Comparison of ENCODE assay signal across 8 cellular contexts in genomic region chr21:15732996-15733329, GRCh38. TPM values are rescaled to one million over a fixed set of nuclear protein-coding genes. Genes with fewer than 3 reads are reported as not detected.
DNase-seq lines count a peak whose midpoint lies in the region; ATAC-seq, FAIRE-seq and TF ChIP-seq lines count a peak whose summit lies in the region.

No MANE protein-coding gene starts in this region.

- no peak for TF ChIP-seq POLR2A in A549 (IDR thresholded peaks at IDR 0.05; ENCODE audit: low read length)

- H3K27ac ChIP-seq in A549: peak overlapping the region; percentile 48 to 98; a peak in 5 of 6 replicates
- no peak overlapping the region for H3K27ac ChIP-seq in H9 (ENCODE audit: insufficient read length, low read depth, low read length)
- no peak overlapping the region for H3K27ac ChIP-seq in mesenchymal stem cell (ENCODE audit: low read length, poor library complexity, severe bottlenecking)

- H4K91ac ChIP-seq in H9 (ENCODE audit: insufficient read length, low read depth, low read length): no peak overlapping the region
- H4K91ac ChIP-seq in mesenchymal stem cell (ENCODE audit: low read length): no peak overlapping the region

- no peak for FAIRE-seq in A549 (lab: Jason Lieb, UNC)

- H2BK15ac ChIP-seq in H9 (ENCODE audit: low read depth, low read length) (no peak overlapping the region), mesenchymal stem cell (ENCODE audit: low read depth, poor library complexity, severe bottlenecking) (no peak overlapping the region)

- H3K56ac ChIP-seq in H9 (ENCODE audit: insufficient read length, low read depth, low read length): no peak overlapping the region

- H3K4me1 ChIP-seq in A549 (peaks cover 43% of the 10 kb centered on the region; the same call in 2 of the 3 replicates), H9 (ENCODE audit: insufficient read depth, low read length) (no peaks in the 10 kb centered on the region; the same call in 1 of the 2 replicates), mesenchymal stem cell (ENCODE audit: control insufficient read depth, insufficient read depth, low read depth, low read length) (peaks cover 2% of the 10 kb centered on the region)

- peaks cover 4% of the 10 kb centered on the region; the same call in 1 of the 2 replicates for H3K27me3 Mint-ChIP-seq in H9 (ENCODE audit: low read depth)
- no peaks in the 10 kb centered on the region for H3K27me3 Mint-ChIP-seq in activated naive CD8-positive, alpha-beta T cell

- no peak overlapping the region for H2BK12ac ChIP-seq in H9 (ENCODE audit: insufficient read length, low read depth, low read length)
- H2BK12ac ChIP-seq in mesenchymal stem cell (ENCODE audit: low read length in 2 of 2): no peak overlapping the region

- CTCF ChIA-PET in A549 (lab: Yijun Ruan, JAX): interaction anchor here (0.8 kb wide), 1 partner anchor 9 kb away, joined by 3 read pairs; no protein-coding TSS in a partner anchor

- H3K18ac ChIP-seq in H9 (ENCODE audit: insufficient read length, low read depth, low read length): no peak overlapping the region
- H3K18ac ChIP-seq in mesenchymal stem cell (ENCODE audit: low read depth in 1 of 2, low read length in 2 of 2): no peak overlapping the region

- H3K79me2 ChIP-seq in H9 (ENCODE audit: insufficient read depth, low read length): peaks cover 27% of the 10 kb centered on the region; the same call in 1 of the 2 replicates

- WGBS in A549 (ENCODE audit: missing lambda C conversion rate): 4% methylated on average over 3 of the region's 3 CpGs
- no CpG with 5 or more reads among the region's 3 CpGs for WGBS in H9 (ENCODE audit: extremely low coverage, insufficient read length, low lambda C conversion rate)
- WGBS in mesenchymal stem cell: no CpG with 5 or more reads among the region's 3 CpGs

- H3K36me3 ChIP-seq in mesenchymal stem cell (ENCODE audit: control insufficient read depth in 1 of 2, insufficient read depth in 2 of 2, low read depth in 1 of 2, low read length in 2 of 2): no peaks in the 10 kb centered on the region

- H4K5ac ChIP-seq in H9 (ENCODE audit: insufficient read length, low read depth, low read length): no peak overlapping the region

- H3K4me1 Mint-ChIP-seq in H9: peaks cover 49% of the 10 kb centered on the region in 2 experiments
- H3K4me1 Mint-ChIP-seq in activated naive CD8-positive, alpha-beta T cell (ENCODE audit: low read depth): peaks cover 60% of the 10 kb centered on the region

- no peak for TF ChIP-seq EP300 in A549 (IDR thresholded peaks at IDR 0.05)

- H4K8ac ChIP-seq in H9 (replicated peaks; ENCODE audit: insufficient read length, low read depth, low read length): no peak overlapping the region
- no peak overlapping the region for H4K8ac ChIP-seq in mesenchymal stem cell (ENCODE audit: low read length)

- H3K27me3 ChIP-seq in H9 (ENCODE audit: insufficient read depth, low read length): no peaks in the 10 kb centered on the region
- no peaks in the 10 kb centered on the region for H3K27me3 ChIP-seq in mesenchymal stem cell (ENCODE audit: control insufficient read depth in 1 of 2, insufficient read depth in 1 of 2, low read length in 2 of 2)

- ATAC-seq in A549: no peak
- ATAC-seq in GM21576 (IDR thresholded peaks at IDR 0.05; ENCODE audit: unreplicated experiment): no peak
- no peak for ATAC-seq in GM21619 (IDR thresholded peaks at IDR 0.05; ENCODE audit: unreplicated experiment)

- H3K4ac ChIP-seq in H9 (ENCODE audit: low read depth, low read length) (no peak overlapping the region), mesenchymal stem cell (ENCODE audit: low read depth in 1 of 2, low read length in 2 of 2) (no peak overlapping the region)

- no peaks in the 10 kb centered on the region for H3K79me1 ChIP-seq in H9 (ENCODE audit: insufficient read depth, low read depth, low read length, poor library complexity, severe bottlenecking)
- no peaks in the 10 kb centered on the region for H3K79me1 ChIP-seq in mesenchymal stem cell (replicated peaks; ENCODE audit: low read length, poor library complexity, severe bottlenecking)

- no peak overlapping the region for H2BK120ac ChIP-seq in H9 (ENCODE audit: low read depth, low read length, poor library complexity, severe bottlenecking)
- H2BK120ac ChIP-seq in mesenchymal stem cell (ENCODE audit: low read depth, low read length): no peak overlapping the region

- TF ChIP-seq RAD21 in A549 (conservative IDR thresholded peaks at IDR 0.05 in 1 of 2, IDR thresholded peaks at IDR 0.05 in 1 of 2): no peak

- TF ChIP-seq CTCF in A549 (IDR thresholded peaks at IDR 0.05): no peak
- no peak for TF ChIP-seq CTCF in H9 (conservative IDR thresholded peaks at IDR 0.05)

- peaks cover 2 to 7% of the 10 kb centered on the region in 2 experiments; a peak in 3 of 5 replicates for H3K9me3 Mint-ChIP-seq in H9
- no peaks in the 10 kb centered on the region for H3K9me3 Mint-ChIP-seq in activated naive CD8-positive, alpha-beta T cell (ENCODE audit: low read depth)

- no peak overlapping the region for H2AK5ac ChIP-seq in H9 (ENCODE audit: insufficient read length, low read length)
- no peak overlapping the region for H2AK5ac ChIP-seq in mesenchymal stem cell (ENCODE audit: low read length, severe bottlenecking)

- H3K9me3 ChIP-seq in A549 (no peaks in the 10 kb centered on the region), H9 (ENCODE audit: control insufficient read depth, low read depth, low read length) (no peaks in the 10 kb centered on the region), mesenchymal stem cell (ENCODE audit: control insufficient read depth, low read length) (no peaks in the 10 kb centered on the region)

- peaks cover 0 to 13% (median 10%) of the 10 kb centered on the region in 3 experiments; a peak in 5 of 7 replicates for H3K36me3 Mint-ChIP-seq in H9 (ENCODE audit: insufficient read depth in 1 of 3, low read depth in 3 of 3)
- H3K36me3 Mint-ChIP-seq in activated naive CD8-positive, alpha-beta T cell: peaks cover under 1% of the 10 kb centered on the region

- H3K23ac ChIP-seq in H9 (ENCODE audit: insufficient read length, low read depth, low read length) (no peak overlapping the region), mesenchymal stem cell (ENCODE audit: low read length in 2 of 2) (no peak overlapping the region)

- H2BK20ac ChIP-seq in H9 (ENCODE audit: low read depth, low read length, poor library complexity, severe bottlenecking): no peak overlapping the region

- peak overlapping the region; percentile 97 for H3K4me2 ChIP-seq in A549
- H3K4me2 ChIP-seq in H9 (ENCODE audit: insufficient read depth, insufficient read length, low read length): peak overlapping the region; percentile 33
- peak overlapping the region; percentile 72 for H3K4me2 ChIP-seq in mesenchymal stem cell (ENCODE audit: low read length, poor library complexity, severe bottlenecking)

- peak overlapping the region; percentile 2 to 61; a peak in 2 of 5 replicates for H3K4me3 Mint-ChIP-seq in H9
- H3K4me3 Mint-ChIP-seq in activated naive CD8-positive, alpha-beta T cell: peak overlapping the region; percentile 95

- H3K9ac ChIP-seq in H9 (ENCODE audit: extremely low read depth, insufficient read length, low read length) (no peak overlapping the region), mesenchymal stem cell (ENCODE audit: low read length) (peak overlapping the region; percentile 96)

- H3K4me3 ChIP-seq in A549 (peak overlapping the region; percentile 85), mesenchymal stem cell (ENCODE audit: insufficient read depth in 1 of 2, low read depth in 1 of 2, low read length in 2 of 2) (peak overlapping the region in 1 of 2 experiments; percentile 99)

- POLR2A ChIA-PET in A549 (lab: Yijun Ruan, JAX): no interaction called here

- peak overlapping the region in 2 of 3 experiments; percentile 25 to 81; a peak in 1 of 7 replicates for H3K27ac Mint-ChIP-seq in H9
- peak overlapping the region; percentile 54 for H3K27ac Mint-ChIP-seq in activated naive CD8-positive, alpha-beta T cell

- no peak overlapping the region for H2AFZ ChIP-seq in H9 (ENCODE audit: low read length)
- H2AFZ ChIP-seq in mesenchymal stem cell (ENCODE audit: low read depth, low read length): no peak overlapping the region

- H3K14ac ChIP-seq in H9 (ENCODE audit: insufficient read depth, low read length) (no peak overlapping the region), mesenchymal stem cell (ENCODE audit: low read length in 2 of 2) (no peak overlapping the region)

- H2BK5ac ChIP-seq in H9 (ENCODE audit: insufficient read length, low read length): no peak overlapping the region
- H2BK5ac ChIP-seq in mesenchymal stem cell (ENCODE audit: low read depth, low read length, poor library complexity, severe bottlenecking): no peak overlapping the region

- peaks cover 7% of the 10 kb centered on the region for H3K23me2 ChIP-seq in H9 (ENCODE audit: insufficient read length, low read depth, low read length, poor library complexity, severe bottlenecking)

- H3T11ph ChIP-seq in H9 (ENCODE audit: low read length): no peak overlapping the region

- H4K20me1 ChIP-seq in H9 (ENCODE audit: control insufficient read depth, insufficient read depth, insufficient read length): no peaks in the 10 kb centered on the region

- DNase-seq in A549 (ENCODE audit: low read depth in 1 of 2, low spot score in 1 of 2): no peak
- no peak for DNase-seq in H9
- DNase-seq in mesenchymal stem cell: no peak
- DNase-seq in H4 (ENCODE audit: low spot score): no peak
- no peak for DNase-seq in dedifferentiated amniotic fluid mesenchymal stem cell (ENCODE audit: extremely low spot score)

TF ChIP-seq in A549, 52 proteins besides CTCF, POLR2A, EP300 and RAD21 (continues in another document):
- TF ChIP-seq E2F6 (IDR thresholded peaks at IDR 0.05; ENCODE audit: borderline replicate concordance, low read depth): no peak
- TF ChIP-seq FOXS1 (CRISPR knock-in tag; IDR thresholded peaks at IDR 0.05): no peak
- TF ChIP-seq TP53 (CRISPR knock-in tag; IDR thresholded peaks at IDR 0.05): no peak
- no peak for TF ChIP-seq NR3C1 (IDR thresholded peaks at IDR 0.05)
- no peak for TF ChIP-seq KDM1A (IDR thresholded peaks at IDR 0.05; ENCODE audit: low read depth)
- TF ChIP-seq FOSL2 (IDR thresholded peaks at IDR 0.05): no peak
- no peak for TF ChIP-seq FOSL2 (CRISPR knock-in tag; IDR thresholded peaks at IDR 0.05)
- TF ChIP-seq RFX5 (IDR thresholded peaks at IDR 0.05): no peak

RNA-seq across cellular contexts. Expression of gene USP25, which starts 3.2 kb away (rescaled TPM):
- polyA plus RNA-seq in A549 (2011; rRNA removed) (32.2 and 33.5 TPM in 2 replicates), A549 (2017; fragmentation: RNase III; extraction: RNeasy Plus Mini Kit Qiagen cat#74134 plus additional on column Dnase treatment) (14.5 to 18.1 TPM (median 15.3 TPM) in 3 replicates)
- 3.9 and 4.7 TPM in 2 replicates for polyA plus RNA-seq in A549 (2012; cell fraction: cytosol; rRNA removed)
- 1.9 and 3.2 TPM in 2 replicates for polyA plus RNA-seq in A549 (2012; cell fraction: nucleus; rRNA removed)
- 34.9 and 40.2 TPM in 2 replicates for polyA minus RNA-seq in A549 (2011; rRNA and poly(A)+ RNA removed)
- 35.1 and 36.3 TPM in 2 replicates for total RNA-seq in H9 (2021)
- polyA plus RNA-seq in mesenchymal stem cell (2013, experiment 1 of 2): 24.1 TPM
- polyA plus RNA-seq in mesenchymal stem cell (2013, experiment 2 of 2): 25.0 TPM
- total RNA-seq in H4 (2014; rRNA removed; shearing (Covaris generic)): 19.0 and 19.1 TPM in 2 replicates

Comparison
In these comparisons a context has a peak if more than half of its experiments do, and no peak if none do; other contexts are left out.
1. H3K27ac ChIP-seq: peak in A549 (2 of 2); none in H9 (single experiment) and mesenchymal stem cell (single experiment).
2. H3K4me2 ChIP-seq: peak in every context shown above with its lines; median percentile 97 in A549; 72 in mesenchymal stem cell; 33 in H9.